Comparison of ENCODE assay signal across 22 cellular contexts in the genomic region with DNA sequence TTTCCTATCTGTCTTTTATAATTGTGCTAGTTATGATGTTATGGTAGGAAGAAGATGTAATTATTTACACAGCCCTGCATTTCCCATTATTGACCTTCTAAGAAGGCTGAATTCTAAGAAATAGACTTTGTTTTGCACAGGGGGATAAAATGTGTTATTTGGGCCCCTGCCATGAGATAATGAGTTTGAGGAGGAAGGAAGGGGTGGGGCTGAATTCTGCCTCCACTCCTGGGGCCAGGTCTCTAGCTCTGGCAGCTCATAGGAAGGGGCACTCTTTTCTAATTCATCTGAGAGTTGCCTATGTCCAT.
"Had no signal": no experiment of that assay in that cellular context is flagged by ENCODE, and none has a peak within 500 bp of the region (broad histone marks: within the 10 kb centered on the region; RNA-seq: fewer than 3 reads in every experiment).

No MANE protein-coding gene starts in this region.

- H3K4me1 ChIP-seq: esophagus squamous epithelium, lower lobe of right lung, parathyroid adenoma, right lobe of liver, suprapubic skin, vagina had no signal

- H3K4me2 ChIP-seq: smooth muscle cell had no signal

- H2AFZ ChIP-seq: parathyroid adenoma had no signal

- H3K27ac ChIP-seq: epithelial cell of prostate, esophagus squamous epithelium, lower lobe of right lung, parathyroid adenoma, right lobe of liver, suprapubic skin, vagina had no signal

- H3K27me3 ChIP-seq: right lobe of liver, suprapubic skin, vagina had no signal

- DNase-seq: cortex of kidney; esophagus squamous epithelium; foreskin melanocyte; hypothalamus; immature natural killer cell; islet precursor cell; left ventricle myocardium superior; lower lobe of right lung; natural killer cell; right lobe of liver; stimulated activated CD4-positive, alpha-beta T cell treated with anti-CD3 and anti-CD28 coated beads, Interleukin-12 subunit alpha, Interleukin-12 subunit beta, amount 100 ng/mL, for 4 hours; stimulated activated CD4-positive, alpha-beta T cell treated with anti-CD3 and anti-CD28 coated beads, Interleukin-1b, Interleukin-23, amount 100 ng/mL, for 48 hours; stimulated activated CD4-positive, alpha-beta T cell treated with anti-CD3 and anti-CD28 coated beads, Interleukin-4, amount 100 ng/mL, for 1 hour; stimulated activated CD8-positive, alpha-beta memory T cell treated with anti-CD3 and anti-CD28 coated beads, Interleukin-4, amount 100 ng/mL, for 48 hours; stimulated activated naive CD4-positive, alpha-beta T cell; stimulated activated naive CD8-positive, alpha-beta T cell treated with anti-CD3 and anti-CD28 coated beads, Interleukin-15, amount 100 ng/mL, for 72 hours; trophoblast cell had no signal

- H3K4me3 ChIP-seq: esophagus squamous epithelium, lower lobe of right lung, right lobe of liver, smooth muscle cell, suprapubic skin, vagina had no signal

- H3K79me2 ChIP-seq: parathyroid adenoma had no signal

- H3K36me3 ChIP-seq: esophagus squamous epithelium, lower lobe of right lung, right lobe of liver, suprapubic skin, vagina had no signal

- H3K9ac ChIP-seq: parathyroid adenoma had no signal

- H3K9me3 ChIP-seq: esophagus squamous epithelium, lower lobe of right lung, right lobe of liver, suprapubic skin, vagina had no signal
